22 cellular contexts compared by ENCODE assay signal in genomic region chr10:102624094-102624493, GRCh38.
"Had no signal": no experiment of that assay in that cellular context is flagged by ENCODE, and none has a peak within 500 bp of the region (broad histone marks: within the 10 kb centered on the region; RNA-seq: fewer than 3 reads in every experiment).

No MANE protein-coding gene starts in this region.

- H3K9me3 ChIP-seq: body of pancreas, heart right ventricle, mucosa of descending colon had no signal

- H3K4me1 Mint-ChIP-seq: central memory CD8-positive, alpha-beta T cell; naive thymus-derived CD4-positive, alpha-beta T cell had no signal

- H3K27me3 ChIP-seq: body of pancreas, heart right ventricle had no signal

- H3K4me3 ChIP-seq: body of pancreas, heart right ventricle, mucosa of descending colon had no signal

- ATAC-seq: activated CD8-positive, alpha-beta T cell treated with anti-CD3 and anti-CD28 coated beads for 36 hours; body of pancreas; heart right ventricle; left lobe of liver; mucosa of descending colon; naive thymus-derived CD4-positive, alpha-beta T cell; T-helper 17 cell had no signal

- H3K36me3 Mint-ChIP-seq: activated naive CD8-positive, alpha-beta T cell; naive thymus-derived CD4-positive, alpha-beta T cell had no signal

- H3K27ac Mint-ChIP-seq: activated B cell treated with CpG ODN at 0.5 μM for 24 hours; activated CD8-positive, alpha-beta T cell treated with anti-CD3 and anti-CD28 coated beads for 36 hours; activated naive CD8-positive, alpha-beta T cell; T-helper 17 cell had no signal

- H3K9me3 Mint-ChIP-seq: activated B cell treated with CpG ODN at 0.5 μM for 24 hours; activated CD8-positive, alpha-beta T cell treated with anti-CD3 and anti-CD28 coated beads for 36 hours; central memory CD8-positive, alpha-beta T cell had no signal

- DNase-seq: activated B cell treated with CpG ODN at 0.5 μM for 24 hours; activated CD4-positive, alpha-beta T cell treated with anti-CD3 and anti-CD28 coated beads for 48 hours; activated CD8-positive, alpha-beta memory T cell treated with anti-CD3 and anti-CD28 coated beads, Interleukin-2, amount 50 U/mL, for 4 hours; activated CD8-positive, alpha-beta T cell treated with anti-CD3 and anti-CD28 coated beads for 36 hours; activated gamma-delta T cell; activated T-cell treated with anti-CD3 and anti-CD28 coated beads, Interleukin-2, amount 50 U/mL, for 48 hours; amniotic stem cell; body of pancreas; cortex of kidney; effector CD4-positive, alpha-beta T cell; heart right ventricle; naive thymus-derived CD4-positive, alpha-beta T cell; retina; stimulated activated CD4-positive, alpha-beta T cell treated with anti-CD3 and anti-CD28 coated beads, Interleukin-15, amount 100 ng/mL, for 24 hours; stimulated activated CD4-positive, alpha-beta T cell treated with anti-CD3 and anti-CD28 coated beads, Interleukin-4, amount 100 ng/mL, for 1 hour; stimulated activated naive CD4-positive, alpha-beta T cell; T-helper 17 cell; trophoblast cell had no signal

- H3K4me3 Mint-ChIP-seq: activated B cell treated with CpG ODN at 0.5 μM for 24 hours; activated CD8-positive, alpha-beta T cell treated with anti-CD3 and anti-CD28 coated beads for 36 hours; activated naive CD8-positive, alpha-beta T cell; central memory CD8-positive, alpha-beta T cell; naive thymus-derived CD4-positive, alpha-beta T cell; T-helper 17 cell had no signal

- H3K27me3 Mint-ChIP-seq: activated B cell treated with CpG ODN at 0.5 μM for 24 hours; activated CD8-positive, alpha-beta T cell treated with anti-CD3 and anti-CD28 coated beads for 36 hours; activated naive CD8-positive, alpha-beta T cell; central memory CD8-positive, alpha-beta T cell; naive thymus-derived CD4-positive, alpha-beta T cell; T-helper 17 cell had no signal
